In genomic region chr7:31651234-31651633, GRCh38 we compare ENCODE assay signal across 20 cellular contexts. TPM values are rescaled to one million over a fixed set of nuclear protein-coding genes. Genes with fewer than 3 reads are reported as not detected.
DNase-seq lines count a peak whose midpoint lies in the region; ATAC-seq and TF ChIP-seq lines count a peak whose summit lies in the region.
"Had no signal": no experiment of that assay in that cellular context is flagged by ENCODE, and none has a peak within 500 bp of the region (broad histone marks: within the 10 kb centered on the region; RNA-seq: fewer than 3 reads in every experiment).

No MANE protein-coding gene starts in this region.

- H3K4me1 ChIP-seq in HUES48 (ENCODE audit: control insufficient read depth, insufficient read depth, low read length) = peaks cover 54% of the 10 kb centered on the region
- H3K4me1 ChIP-seq in iPS-20b (ENCODE audit: insufficient read depth, low read length) = peaks cover 41% of the 10 kb centered on the region; the same call in 1 of the 2 replicates
- H3K4me1 ChIP-seq in heart right ventricle = peaks cover 0 to 5% (median 0%) of the 10 kb centered on the region in 9 donors
- H3K4me1 ChIP-seq: BE2C had no signal

- POLR2A ChIA-PET in WTC11 (lab: Charles Lee) = no interaction called here

- no peak for TF ChIP-seq CTCF in WTC11 (IDR thresholded peaks at IDR 0.05)
- no peak for TF ChIP-seq CTCF in Calu3 (IDR thresholded peaks at IDR 0.05; ENCODE audit: unreplicated experiment)
- no peak for TF ChIP-seq CTCF in heart right ventricle (IDR thresholded peaks at IDR 0.05)

- H3K4me3 Mint-ChIP-seq in WTC11 (peak overlapping the region; percentile 37), Calu3 (ENCODE audit: low read depth, unreplicated experiment) (no peak overlapping the region)
- H3K4me3 Mint-ChIP-seq: CD4-positive, CD25-positive, alpha-beta regulatory T cell; CD8-positive, alpha-beta memory T cell; IgD-negative memory B cell had no signal

- intact Hi-C loops in Calu3 (cut with micrococcal nuclease; ENCODE audit: unreplicated experiment) = no loop called here
- intact Hi-C loops in heart right ventricle (cut with DNase I) = loop anchor here in 4 of 10 donors (5.0 to 10.0 kb wide), 3 partner anchors 81 to 554 kb away; no protein-coding TSS in a partner anchor

- H3K27me3 Mint-ChIP-seq in WTC11 (ENCODE audit: low read depth) (peaks cover 55% of the 10 kb centered on the region), Calu3 (ENCODE audit: unreplicated experiment) (peaks cover 29% of the 10 kb centered on the region)
- H3K27me3 Mint-ChIP-seq: CD4-positive, CD25-positive, alpha-beta regulatory T cell had no signal

- peak overlapping the region; percentile 75 for H3K27ac Mint-ChIP-seq in WTC11
- H3K27ac Mint-ChIP-seq in Calu3 (ENCODE audit: unreplicated experiment) = no peak overlapping the region
- H3K27ac Mint-ChIP-seq: CD8-positive, alpha-beta memory T cell; IgD-negative memory B cell had no signal

- H3K27me3 ChIP-seq in HUES48 (ENCODE audit: control insufficient read depth, insufficient read depth, low read length) = no peaks in the 10 kb centered on the region
- H3K27me3 ChIP-seq in iPS-20b (ENCODE audit: insufficient read depth, low read length) = peaks cover 14% of the 10 kb centered on the region; the same call in 1 of the 2 replicates
- no peaks in the 10 kb centered on the region for H3K27me3 ChIP-seq in heart right ventricle
- H3K27me3 ChIP-seq: BE2C had no signal

- no TSS peak for BruUV-seq in Calu3 (replicated peaks; lab: Mats Ljungman, UMichigan)

- DNase-seq in WTC11 (ENCODE audit: low spot score) = no peak
- DNase-seq in Calu3 = no peak
- DNase-seq in NCI-H2029 treated with DMSO at 0.1 percent for 48 hours (lab: John Stamatoyannopoulos, UW) = no peak
- DNase-seq in heart right ventricle = no peak
- DNase-seq: ACHN; BE2C; C1 segment of cervical spinal cord; CD4-positive, CD25-positive, alpha-beta regulatory T cell; CD8-positive, alpha-beta memory T cell; GDM1; GM23248; H7; Karpas-422; KBM-7 had no signal

- 25 to 30% methylated on average over 2 of the region's 2 CpGs for WGBS in heart right ventricle, 2 donors

- H3K36me3 Mint-ChIP-seq in WTC11 (no peaks in the 10 kb centered on the region), Calu3 (ENCODE audit: insufficient read depth, unreplicated experiment) (no peaks in the 10 kb centered on the region)
- H3K36me3 Mint-ChIP-seq: CD4-positive, CD25-positive, alpha-beta regulatory T cell; CD8-positive, alpha-beta memory T cell; IgD-negative memory B cell had no signal

- CTCF ChIA-PET in WTC11 (lab: Charles Lee) = interaction anchor here (1.0 to 1.4 kb wide), 5 partner anchors 12 to 559 kb away, joined by 3 to 9 read pairs (median 3); no protein-coding TSS in a partner anchor
- CTCF ChIA-PET in Calu3 (lab: Charles Lee) = no interaction called here

- H3K36me3 ChIP-seq in HUES48 (ENCODE audit: control insufficient read depth, insufficient read depth, low read length) = no peaks in the 10 kb centered on the region
- H3K36me3 ChIP-seq in iPS-20b (ENCODE audit: insufficient read depth, low read depth, low read length) = no peaks in the 10 kb centered on the region
- H3K36me3 ChIP-seq in heart right ventricle = no peaks in the 10 kb centered on the region
- H3K36me3 ChIP-seq: BE2C had no signal

- peak overlapping the region; percentile 77 for H3K27ac ChIP-seq in HUES48 (ENCODE audit: low read depth, low read length)
- no peak overlapping the region for H3K27ac ChIP-seq in iPS-20b (ENCODE audit: low read length)
- no peak overlapping the region for H3K27ac ChIP-seq in heart right ventricle
- H3K27ac ChIP-seq: GM23248 had no signal

- H3K9me3 Mint-ChIP-seq in WTC11 (0 out of 2 replicates have a peak, but pooled peaks cover 4% of the 10 kb centered on the region), Calu3 (ENCODE audit: low read depth, unreplicated experiment) (no peaks in the 10 kb centered on the region)
- H3K9me3 Mint-ChIP-seq: IgD-negative memory B cell had no signal

- no peak overlapping the region for H3K9ac ChIP-seq in HUES48 (ENCODE audit: low read depth, low read length)
- no peak overlapping the region for H3K9ac ChIP-seq in iPS-20b (ENCODE audit: low read depth, low read length)
- H3K9ac ChIP-seq: GM23248 had no signal

- H3K4me3 ChIP-seq in HUES48 (ENCODE audit: low read depth, low read length) (no peak overlapping the region), iPS-20b (ENCODE audit: low read length) (peak overlapping the region; percentile 44; the same call in 1 of the 2 replicates), heart right ventricle (no peak overlapping the region)
- H3K4me3 ChIP-seq: GM23248 had no signal

- ATAC-seq in WTC11 (peak; percentile 64), heart right ventricle (no peak), HG03135 (IDR thresholded peaks at IDR 0.05; ENCODE audit: unreplicated experiment) (no peak)
- ATAC-seq: HepG2 had no signal

- H3K4me1 Mint-ChIP-seq in WTC11 (peaks cover 97% of the 10 kb centered on the region), Calu3 (ENCODE audit: low read depth, unreplicated experiment) (no peaks in the 10 kb centered on the region)
- H3K4me1 Mint-ChIP-seq: CD4-positive, CD25-positive, alpha-beta regulatory T cell; CD8-positive, alpha-beta memory T cell; IgD-negative memory B cell had no signal

- no peaks in the 10 kb centered on the region for H3K9me3 ChIP-seq in HUES48 (ENCODE audit: control insufficient read depth, insufficient read depth, low read length)
- H3K9me3 ChIP-seq in iPS-20b (ENCODE audit: insufficient read depth, low read depth, low read length) = no peaks in the 10 kb centered on the region
- no peaks in the 10 kb centered on the region for H3K9me3 ChIP-seq in heart right ventricle
- H3K9me3 ChIP-seq: BE2C had no signal

TF ChIP-seq in WTC11, 78 proteins besides CTCF, POLR2A, EP300 and RAD21:
- no peak for TF ChIP-seq FOXP1 (CRISPR knock-in tag; IDR thresholded peaks at IDR 0.05; ENCODE audit: borderline replicate concordance)
- no peak for TF ChIP-seq ATF6 (CRISPR knock-in tag; IDR thresholded peaks at IDR 0.05)
- TF ChIP-seq SMAD4 (CRISPR knock-in tag; IDR thresholded peaks at IDR 0.05) = no peak
- TF ChIP-seq NR3C1 (CRISPR knock-in tag; conservative IDR thresholded peaks at IDR 0.05; ENCODE audit: low read depth) = no peak
- no peak for TF ChIP-seq NR2C2 (CRISPR knock-in tag; IDR thresholded peaks at IDR 0.05)
- TF ChIP-seq, protein P1, sequence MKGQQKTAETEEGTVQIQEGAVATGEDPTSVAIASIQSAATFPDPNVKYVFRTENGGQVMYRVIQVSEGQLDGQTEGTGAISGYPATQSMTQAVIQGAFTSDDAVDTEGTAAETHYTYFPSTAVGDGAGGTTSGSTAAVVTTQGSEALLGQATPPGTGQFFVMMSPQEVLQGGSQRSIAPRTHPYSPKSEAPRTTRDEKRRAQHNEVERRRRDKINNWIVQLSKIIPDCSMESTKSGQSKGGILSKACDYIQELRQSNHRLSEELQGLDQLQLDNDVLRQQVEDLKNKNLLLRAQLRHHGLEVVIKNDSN (CRISPR knock-in tag; IDR thresholded peaks at IDR 0.05) = no peak
- TF ChIP-seq, protein P2, sequence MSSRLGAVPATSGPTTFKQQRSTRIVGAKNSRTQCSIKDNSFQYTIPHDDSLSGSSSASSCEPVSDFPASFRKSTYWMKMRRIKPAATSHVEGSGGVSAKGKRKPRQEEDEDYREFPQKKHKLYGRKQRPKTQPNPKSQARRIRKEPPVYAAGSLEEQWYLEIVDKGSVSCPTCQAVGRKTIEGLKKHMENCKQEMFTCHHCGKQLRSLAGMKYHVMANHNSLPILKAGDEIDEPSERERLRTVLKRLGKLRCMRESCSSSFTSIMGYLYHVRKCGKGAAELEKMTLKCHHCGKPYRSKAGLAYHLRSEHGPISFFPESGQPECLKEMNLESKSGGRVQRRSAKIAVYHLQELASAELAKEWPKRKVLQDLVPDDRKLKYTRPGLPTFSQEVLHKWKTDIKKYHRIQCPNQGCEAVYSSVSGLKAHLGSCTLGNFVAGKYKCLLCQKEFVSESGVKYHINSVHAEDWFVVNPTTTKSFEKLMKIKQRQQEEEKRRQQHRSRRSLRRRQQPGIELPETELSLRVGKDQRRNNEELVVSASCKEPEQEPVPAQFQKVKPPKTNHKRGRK (CRISPR knock-in tag; IDR thresholded peaks at IDR 0.05; ENCODE audit: borderline replicate concordance) = no peak
- TF ChIP-seq NR1H2 (CRISPR knock-in tag; IDR thresholded peaks at IDR 0.05) = no peak
- TF ChIP-seq ZNF423 (CRISPR knock-in tag; IDR thresholded peaks at IDR 0.05) = peak; percentile 59
- TF ChIP-seq FOXK1 (CRISPR knock-in tag; IDR thresholded peaks at IDR 0.05) = no peak
- TF ChIP-seq, protein P3, sequence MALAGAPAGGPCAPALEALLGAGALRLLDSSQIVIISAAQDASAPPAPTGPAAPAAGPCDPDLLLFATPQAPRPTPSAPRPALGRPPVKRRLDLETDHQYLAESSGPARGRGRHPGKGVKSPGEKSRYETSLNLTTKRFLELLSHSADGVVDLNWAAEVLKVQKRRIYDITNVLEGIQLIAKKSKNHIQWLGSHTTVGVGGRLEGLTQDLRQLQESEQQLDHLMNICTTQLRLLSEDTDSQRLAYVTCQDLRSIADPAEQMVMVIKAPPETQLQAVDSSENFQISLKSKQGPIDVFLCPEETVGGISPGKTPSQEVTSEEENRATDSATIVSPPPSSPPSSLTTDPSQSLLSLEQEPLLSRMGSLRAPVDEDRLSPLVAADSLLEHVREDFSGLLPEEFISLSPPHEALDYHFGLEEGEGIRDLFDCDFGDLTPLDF (CRISPR knock-in tag; IDR thresholded peaks at IDR 0.05) = no peak
- no peak for TF ChIP-seq MYBL2 (CRISPR knock-in tag; IDR thresholded peaks at IDR 0.05)
- peak; percentile 57; the same call in 1 of the 2 replicates for TF ChIP-seq TEAD1 (CRISPR knock-in tag; IDR thresholded peaks at IDR 0.05)
- no peak for TF ChIP-seq CBFB (CRISPR knock-in tag; IDR thresholded peaks at IDR 0.05; ENCODE audit: low read depth)
- TF ChIP-seq NFYB (CRISPR knock-in tag; conservative IDR thresholded peaks at IDR 0.05; ENCODE audit: low read depth) = no peak

RNA-seq across cellular contexts. Expression of gene PPP1R17, which starts 35.8 kb away (rescaled TPM):
- total RNA-seq in WTC11 (2021) = 1.5 to 2.6 TPM (median 1.6 TPM) in 3 replicates
- total RNA-seq in Calu3 (2022) = not detected in 2 replicates
- total RNA-seq in heart right ventricle = not detected
- not detected for polyA plus RNA-seq in heart right ventricle
- total RNA-seq: CD4-positive, CD25-positive, alpha-beta regulatory T cell; CD8-positive, alpha-beta memory T cell; GM23248; HepG2; HT1080 had no signal
- polyA plus RNA-seq: CD4-positive, CD25-positive, alpha-beta regulatory T cell; CD8-positive, alpha-beta memory T cell; HepG2; IgD-negative memory B cell had no signal
